Comparison of ENCODE assay signal across 1 cellular context in the genomic region with DNA sequence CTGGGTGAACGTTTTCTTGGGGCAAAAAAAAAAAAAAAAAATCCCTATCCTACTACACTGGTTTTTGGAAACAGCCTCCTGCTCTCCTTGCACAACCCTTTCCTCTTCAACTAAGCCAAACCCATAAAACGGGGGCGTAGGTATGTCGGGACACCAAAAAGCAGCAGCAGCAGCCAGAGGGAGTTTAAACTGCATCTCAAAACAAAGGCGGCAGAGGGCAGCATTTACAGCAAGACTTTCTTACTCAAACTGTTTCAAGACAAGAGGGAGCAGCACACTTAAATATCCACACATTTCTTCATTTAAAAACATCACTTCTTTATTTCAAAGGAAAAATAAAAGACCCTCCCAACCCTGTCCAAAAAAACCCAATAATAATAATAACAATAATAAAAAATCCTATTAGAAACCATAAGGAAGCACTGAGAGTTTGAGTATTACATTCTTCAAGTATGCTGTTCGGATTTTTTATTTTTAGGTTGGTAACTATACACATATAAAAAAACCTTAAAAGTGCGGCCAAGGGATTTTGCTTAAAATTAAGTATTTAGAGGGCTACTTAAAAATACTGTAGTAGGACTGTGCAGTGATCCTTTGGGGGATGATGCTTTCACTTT.
TF ChIP-seq lines count a peak whose summit lies in the region.

No MANE protein-coding gene starts in this region.

TF ChIP-seq in HepG2, 621 proteins besides CTCF, POLR2A, EP300 and RAD21 (continued from another document and continues in another):
- TF ChIP-seq, protein P1, sequence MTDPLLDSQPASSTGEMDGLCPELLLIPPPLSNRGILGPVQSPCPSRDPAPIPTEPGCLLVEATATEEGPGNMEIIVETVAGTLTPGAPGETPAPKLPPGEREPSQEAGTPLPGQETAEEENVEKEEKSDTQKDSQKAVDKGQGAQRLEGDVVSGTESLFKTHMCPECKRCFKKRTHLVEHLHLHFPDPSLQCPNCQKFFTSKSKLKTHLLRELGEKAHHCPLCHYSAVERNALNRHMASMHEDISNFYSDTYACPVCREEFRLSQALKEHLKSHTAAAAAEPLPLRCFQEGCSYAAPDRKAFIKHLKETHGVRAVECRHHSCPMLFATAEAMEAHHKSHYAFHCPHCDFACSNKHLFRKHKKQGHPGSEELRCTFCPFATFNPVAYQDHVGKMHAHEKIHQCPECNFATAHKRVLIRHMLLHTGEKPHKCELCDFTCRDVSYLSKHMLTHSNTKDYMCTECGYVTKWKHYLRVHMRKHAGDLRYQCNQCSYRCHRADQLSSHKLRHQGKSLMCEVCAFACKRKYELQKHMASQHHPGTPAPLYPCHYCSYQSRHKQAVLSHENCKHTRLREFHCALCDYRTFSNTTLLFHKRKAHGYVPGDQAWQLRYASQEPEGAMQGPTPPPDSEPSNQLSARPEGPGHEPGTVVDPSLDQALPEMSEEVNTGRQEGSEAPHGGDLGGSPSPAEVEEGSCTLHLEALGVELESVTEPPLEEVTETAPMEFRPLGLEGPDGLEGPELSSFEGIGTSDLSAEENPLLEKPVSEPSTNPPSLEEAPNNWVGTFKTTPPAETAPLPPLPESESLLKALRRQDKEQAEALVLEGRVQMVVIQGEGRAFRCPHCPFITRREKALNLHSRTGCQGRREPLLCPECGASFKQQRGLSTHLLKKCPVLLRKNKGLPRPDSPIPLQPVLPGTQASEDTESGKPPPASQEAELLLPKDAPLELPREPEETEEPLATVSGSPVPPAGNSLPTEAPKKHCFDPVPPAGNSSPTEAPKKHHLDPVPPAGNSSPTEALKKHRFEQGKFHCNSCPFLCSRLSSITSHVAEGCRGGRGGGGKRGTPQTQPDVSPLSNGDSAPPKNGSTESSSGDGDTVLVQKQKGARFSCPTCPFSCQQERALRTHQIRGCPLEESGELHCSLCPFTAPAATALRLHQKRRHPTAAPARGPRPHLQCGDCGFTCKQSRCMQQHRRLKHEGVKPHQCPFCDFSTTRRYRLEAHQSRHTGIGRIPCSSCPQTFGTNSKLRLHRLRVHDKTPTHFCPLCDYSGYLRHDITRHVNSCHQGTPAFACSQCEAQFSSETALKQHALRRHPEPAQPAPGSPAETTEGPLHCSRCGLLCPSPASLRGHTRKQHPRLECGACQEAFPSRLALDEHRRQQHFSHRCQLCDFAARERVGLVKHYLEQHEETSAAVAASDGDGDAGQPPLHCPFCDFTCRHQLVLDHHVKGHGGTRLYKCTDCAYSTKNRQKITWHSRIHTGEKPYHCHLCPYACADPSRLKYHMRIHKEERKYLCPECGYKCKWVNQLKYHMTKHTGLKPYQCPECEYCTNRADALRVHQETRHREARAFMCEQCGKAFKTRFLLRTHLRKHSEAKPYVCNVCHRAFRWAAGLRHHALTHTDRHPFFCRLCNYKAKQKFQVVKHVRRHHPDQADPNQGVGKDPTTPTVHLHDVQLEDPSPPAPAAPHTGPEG (CRISPR knock-in tag; IDR thresholded peaks at IDR 0.05) = no peak
- TF ChIP-seq ZBTB7B (CRISPR knock-in tag; IDR thresholded peaks at IDR 0.05) (no peak), NFIC (IDR thresholded peaks at IDR 0.05; ENCODE audit: low read length) (0 out of 2 replicates have a peak, but pooled peaks have one; percentile 20), ZNF790 (CRISPR knock-in tag; IDR thresholded peaks at IDR 0.05; ENCODE audit: borderline replicate concordance) (no peak), ZNF136 (CRISPR knock-in tag; IDR thresholded peaks at IDR 0.05; ENCODE audit: low read depth) (no peak), NR3C1 (CRISPR knock-in tag; IDR thresholded peaks at IDR 0.05) (no peak), ARNT2 (CRISPR knock-in tag; IDR thresholded peaks at IDR 0.05; ENCODE audit: low read depth) (no peak), ZNF552 (CRISPR knock-in tag; IDR thresholded peaks at IDR 0.05; ENCODE audit: borderline replicate concordance) (no peak), RBFOX2 (IDR thresholded peaks at IDR 0.05; ENCODE audit: low read depth, low read length) (peak; percentile 60), SMC3 (IDR thresholded peaks at IDR 0.05; ENCODE audit: low read length) (peak; percentile 74), TOE1 (CRISPR knock-in tag; IDR thresholded peaks at IDR 0.05) (no peak), FIP1L1 (IDR thresholded peaks at IDR 0.05; ENCODE audit: borderline replicate concordance, insufficient read depth, low read depth, low read length) (no peak), TAF1 (CRISPR knock-in tag; IDR thresholded peaks at IDR 0.05) (no peak), ZFP82 (CRISPR knock-in tag; IDR thresholded peaks at IDR 0.05; ENCODE audit: borderline replicate concordance) (no peak), PTBP1 (IDR thresholded peaks at IDR 0.05; ENCODE audit: low read depth, low read length, poor library complexity, severe bottlenecking) (no peak), ZNF260 (CRISPR knock-in tag; IDR thresholded peaks at IDR 0.05; ENCODE audit: borderline replicate concordance, low read depth) (no peak), YEATS4 (CRISPR knock-in tag; IDR thresholded peaks at IDR 0.05; ENCODE audit: borderline replicate concordance) (no peak), ZNF720 (CRISPR knock-in tag; IDR thresholded peaks at IDR 0.05) (no peak), ZNF296 (CRISPR knock-in tag; conservative IDR thresholded peaks at IDR 0.05) (no peak), THAP11 (CRISPR knock-in tag; IDR thresholded peaks at IDR 0.05) (no peak), ZBTB3 (CRISPR knock-in tag; IDR thresholded peaks at IDR 0.05; ENCODE audit: borderline replicate concordance, low read depth) (no peak), KDM6A (CRISPR knock-in tag; IDR thresholded peaks at IDR 0.05; ENCODE audit: low read depth) (no peak), BORCS8-MEF2B (CRISPR knock-in tag; IDR thresholded peaks at IDR 0.05) (no peak), ZNF34 (CRISPR knock-in tag; IDR thresholded peaks at IDR 0.05; ENCODE audit: borderline replicate concordance) (no peak), MBD4 (IDR thresholded peaks at IDR 0.05; ENCODE audit: borderline replicate concordance, low read length) (0 out of 2 replicates have a peak, but pooled peaks have one; percentile 40), ZNF451 (CRISPR knock-in tag; IDR thresholded peaks at IDR 0.05) (no peak), ZNF282 (IDR thresholded peaks at IDR 0.05; ENCODE audit: partially characterized antibody) (no peak), ZNF766 (CRISPR knock-in tag; IDR thresholded peaks at IDR 0.05; ENCODE audit: borderline replicate concordance) (no peak), JUND (CRISPR knock-in tag; IDR thresholded peaks at IDR 0.05) (no peak), SRSF9 (IDR thresholded peaks at IDR 0.05; ENCODE audit: borderline replicate concordance, insufficient read depth, low read depth, low read length, poor library complexity, severe bottlenecking) (no peak), STAG1 (CRISPR knock-in tag; IDR thresholded peaks at IDR 0.05) (peak; percentile 68)
- TF ChIP-seq, protein P2, sequence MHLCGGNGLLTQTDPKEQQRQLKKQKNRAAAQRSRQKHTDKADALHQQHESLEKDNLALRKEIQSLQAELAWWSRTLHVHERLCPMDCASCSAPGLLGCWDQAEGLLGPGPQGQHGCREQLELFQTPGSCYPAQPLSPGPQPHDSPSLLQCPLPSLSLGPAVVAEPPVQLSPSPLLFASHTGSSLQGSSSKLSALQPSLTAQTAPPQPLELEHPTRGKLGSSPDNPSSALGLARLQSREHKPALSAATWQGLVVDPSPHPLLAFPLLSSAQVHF (CRISPR knock-in tag; IDR thresholded peaks at IDR 0.05) = no peak
- TF ChIP-seq, protein P3, sequence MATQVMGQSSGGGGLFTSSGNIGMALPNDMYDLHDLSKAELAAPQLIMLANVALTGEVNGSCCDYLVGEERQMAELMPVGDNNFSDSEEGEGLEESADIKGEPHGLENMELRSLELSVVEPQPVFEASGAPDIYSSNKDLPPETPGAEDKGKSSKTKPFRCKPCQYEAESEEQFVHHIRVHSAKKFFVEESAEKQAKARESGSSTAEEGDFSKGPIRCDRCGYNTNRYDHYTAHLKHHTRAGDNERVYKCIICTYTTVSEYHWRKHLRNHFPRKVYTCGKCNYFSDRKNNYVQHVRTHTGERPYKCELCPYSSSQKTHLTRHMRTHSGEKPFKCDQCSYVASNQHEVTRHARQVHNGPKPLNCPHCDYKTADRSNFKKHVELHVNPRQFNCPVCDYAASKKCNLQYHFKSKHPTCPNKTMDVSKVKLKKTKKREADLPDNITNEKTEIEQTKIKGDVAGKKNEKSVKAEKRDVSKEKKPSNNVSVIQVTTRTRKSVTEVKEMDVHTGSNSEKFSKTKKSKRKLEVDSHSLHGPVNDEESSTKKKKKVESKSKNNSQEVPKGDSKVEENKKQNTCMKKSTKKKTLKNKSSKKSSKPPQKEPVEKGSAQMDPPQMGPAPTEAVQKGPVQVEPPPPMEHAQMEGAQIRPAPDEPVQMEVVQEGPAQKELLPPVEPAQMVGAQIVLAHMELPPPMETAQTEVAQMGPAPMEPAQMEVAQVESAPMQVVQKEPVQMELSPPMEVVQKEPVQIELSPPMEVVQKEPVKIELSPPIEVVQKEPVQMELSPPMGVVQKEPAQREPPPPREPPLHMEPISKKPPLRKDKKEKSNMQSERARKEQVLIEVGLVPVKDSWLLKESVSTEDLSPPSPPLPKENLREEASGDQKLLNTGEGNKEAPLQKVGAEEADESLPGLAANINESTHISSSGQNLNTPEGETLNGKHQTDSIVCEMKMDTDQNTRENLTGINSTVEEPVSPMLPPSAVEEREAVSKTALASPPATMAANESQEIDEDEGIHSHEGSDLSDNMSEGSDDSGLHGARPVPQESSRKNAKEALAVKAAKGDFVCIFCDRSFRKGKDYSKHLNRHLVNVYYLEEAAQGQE (IDR thresholded peaks at IDR 0.05; ENCODE audit: borderline replicate concordance in 1 of 2, low read depth in 1 of 2, low read length in 2 of 2) = no peak
- TF ChIP-seq, protein P4, sequence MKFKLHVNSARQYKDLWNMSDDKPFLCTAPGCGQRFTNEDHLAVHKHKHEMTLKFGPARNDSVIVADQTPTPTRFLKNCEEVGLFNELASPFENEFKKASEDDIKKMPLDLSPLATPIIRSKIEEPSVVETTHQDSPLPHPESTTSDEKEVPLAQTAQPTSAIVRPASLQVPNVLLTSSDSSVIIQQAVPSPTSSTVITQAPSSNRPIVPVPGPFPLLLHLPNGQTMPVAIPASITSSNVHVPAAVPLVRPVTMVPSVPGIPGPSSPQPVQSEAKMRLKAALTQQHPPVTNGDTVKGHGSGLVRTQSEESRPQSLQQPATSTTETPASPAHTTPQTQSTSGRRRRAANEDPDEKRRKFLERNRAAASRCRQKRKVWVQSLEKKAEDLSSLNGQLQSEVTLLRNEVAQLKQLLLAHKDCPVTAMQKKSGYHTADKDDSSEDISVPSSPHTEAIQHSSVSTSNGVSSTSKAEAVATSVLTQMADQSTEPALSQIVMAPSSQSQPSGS (CRISPR knock-in tag; IDR thresholded peaks at IDR 0.05) = no peak
- TF ChIP-seq, protein P5, sequence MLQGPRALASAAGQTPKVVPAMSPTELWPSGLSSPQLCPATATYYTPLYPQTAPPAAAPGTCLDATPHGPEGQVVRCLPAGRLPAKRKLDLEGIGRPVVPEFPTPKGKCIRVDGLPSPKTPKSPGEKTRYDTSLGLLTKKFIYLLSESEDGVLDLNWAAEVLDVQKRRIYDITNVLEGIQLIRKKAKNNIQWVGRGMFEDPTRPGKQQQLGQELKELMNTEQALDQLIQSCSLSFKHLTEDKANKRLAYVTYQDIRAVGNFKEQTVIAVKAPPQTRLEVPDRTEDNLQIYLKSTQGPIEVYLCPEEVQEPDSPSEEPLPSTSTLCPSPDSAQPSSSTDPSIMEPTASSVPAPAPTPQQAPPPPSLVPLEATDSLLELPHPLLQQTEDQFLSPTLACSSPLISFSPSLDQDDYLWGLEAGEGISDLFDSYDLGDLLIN (CRISPR knock-in tag; IDR thresholded peaks at IDR 0.05; ENCODE audit: borderline replicate concordance) = no peak
- TF ChIP-seq, protein P6, sequence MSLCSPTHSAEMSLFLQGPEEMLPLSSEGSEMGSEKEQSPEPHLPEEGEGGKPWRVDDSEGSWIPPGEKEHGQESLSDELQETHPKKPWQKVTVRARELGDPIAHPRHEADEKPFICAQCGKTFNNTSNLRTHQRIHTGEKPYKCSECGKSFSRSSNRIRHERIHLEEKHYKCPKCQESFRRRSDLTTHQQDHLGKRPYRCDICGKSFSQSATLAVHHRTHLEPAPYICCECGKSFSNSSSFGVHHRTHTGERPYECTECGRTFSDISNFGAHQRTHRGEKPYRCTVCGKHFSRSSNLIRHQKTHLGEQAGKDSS (CRISPR knock-in tag; IDR thresholded peaks at IDR 0.05; ENCODE audit: borderline replicate concordance, low read depth) = no peak
- TF ChIP-seq, protein P7, sequence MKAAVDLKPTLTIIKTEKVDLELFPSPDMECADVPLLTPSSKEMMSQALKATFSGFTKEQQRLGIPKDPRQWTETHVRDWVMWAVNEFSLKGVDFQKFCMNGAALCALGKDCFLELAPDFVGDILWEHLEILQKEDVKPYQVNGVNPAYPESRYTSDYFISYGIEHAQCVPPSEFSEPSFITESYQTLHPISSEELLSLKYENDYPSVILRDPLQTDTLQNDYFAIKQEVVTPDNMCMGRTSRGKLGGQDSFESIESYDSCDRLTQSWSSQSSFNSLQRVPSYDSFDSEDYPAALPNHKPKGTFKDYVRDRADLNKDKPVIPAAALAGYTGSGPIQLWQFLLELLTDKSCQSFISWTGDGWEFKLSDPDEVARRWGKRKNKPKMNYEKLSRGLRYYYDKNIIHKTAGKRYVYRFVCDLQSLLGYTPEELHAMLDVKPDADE (CRISPR knock-in tag; IDR thresholded peaks at IDR 0.05) = no peak
- TF ChIP-seq, protein P8, sequence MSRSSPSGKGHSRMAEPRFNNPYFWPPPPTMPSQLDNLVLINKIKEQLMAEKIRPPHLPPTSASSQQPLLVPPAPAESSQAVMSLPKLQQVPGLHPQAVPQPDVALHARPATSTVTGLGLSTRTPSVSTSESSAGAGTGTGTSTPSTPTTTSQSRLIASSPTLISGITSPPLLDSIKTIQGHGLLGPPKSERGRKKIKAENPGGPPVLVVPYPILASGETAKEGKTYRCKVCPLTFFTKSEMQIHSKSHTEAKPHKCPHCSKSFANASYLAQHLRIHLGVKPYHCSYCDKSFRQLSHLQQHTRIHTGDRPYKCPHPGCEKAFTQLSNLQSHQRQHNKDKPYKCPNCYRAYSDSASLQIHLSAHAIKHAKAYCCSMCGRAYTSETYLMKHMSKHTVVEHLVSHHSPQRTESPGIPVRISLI (CRISPR knock-in tag; IDR thresholded peaks at IDR 0.05; ENCODE audit: borderline replicate concordance) = no peak
- TF ChIP-seq, protein P9, sequence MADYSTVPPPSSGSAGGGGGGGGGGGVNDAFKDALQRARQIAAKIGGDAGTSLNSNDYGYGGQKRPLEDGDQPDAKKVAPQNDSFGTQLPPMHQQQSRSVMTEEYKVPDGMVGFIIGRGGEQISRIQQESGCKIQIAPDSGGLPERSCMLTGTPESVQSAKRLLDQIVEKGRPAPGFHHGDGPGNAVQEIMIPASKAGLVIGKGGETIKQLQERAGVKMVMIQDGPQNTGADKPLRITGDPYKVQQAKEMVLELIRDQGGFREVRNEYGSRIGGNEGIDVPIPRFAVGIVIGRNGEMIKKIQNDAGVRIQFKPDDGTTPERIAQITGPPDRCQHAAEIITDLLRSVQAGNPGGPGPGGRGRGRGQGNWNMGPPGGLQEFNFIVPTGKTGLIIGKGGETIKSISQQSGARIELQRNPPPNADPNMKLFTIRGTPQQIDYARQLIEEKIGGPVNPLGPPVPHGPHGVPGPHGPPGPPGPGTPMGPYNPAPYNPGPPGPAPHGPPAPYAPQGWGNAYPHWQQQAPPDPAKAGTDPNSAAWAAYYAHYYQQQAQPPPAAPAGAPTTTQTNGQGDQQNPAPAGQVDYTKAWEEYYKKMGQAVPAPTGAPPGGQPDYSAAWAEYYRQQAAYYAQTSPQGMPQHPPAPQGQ (CRISPR knock-in tag; IDR thresholded peaks at IDR 0.05; ENCODE audit: borderline replicate concordance) = no peak
